In the genomic region with DNA sequence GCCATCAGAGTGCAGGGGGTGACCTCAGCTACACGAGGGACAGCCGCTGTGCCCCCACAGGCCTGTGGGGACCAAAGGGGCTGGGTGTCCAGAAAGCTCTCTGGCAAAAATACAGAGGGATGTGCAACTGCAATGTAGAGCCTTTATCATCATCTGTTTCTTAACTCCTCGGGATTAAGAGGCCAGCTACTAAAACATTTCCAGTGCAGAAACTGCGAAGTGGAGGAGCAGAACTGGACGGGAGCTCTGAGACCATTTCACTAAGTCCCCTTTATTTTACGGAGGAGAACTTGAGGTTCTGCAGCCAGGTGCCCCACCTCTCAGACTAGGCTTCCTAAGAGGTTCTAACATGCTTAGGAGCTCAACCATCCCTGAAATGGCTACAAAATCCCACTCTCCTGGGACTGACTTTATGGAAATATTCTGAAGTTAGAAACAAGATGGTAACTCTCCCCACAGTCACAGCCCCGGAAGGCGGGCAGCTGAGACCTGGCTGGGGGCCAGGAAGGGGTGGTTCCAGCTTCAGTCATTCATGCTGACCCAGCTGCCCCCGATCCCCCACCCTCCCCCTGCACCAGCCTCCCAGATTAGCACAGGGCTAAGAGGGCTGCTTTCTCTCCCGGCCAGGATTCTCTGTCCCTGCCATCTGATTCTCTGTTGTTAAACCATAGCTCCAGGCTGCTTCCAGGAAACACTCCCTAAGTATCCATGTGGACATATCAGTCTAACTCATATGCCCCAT, we compare ENCODE assay signal across 11 cellular contexts. TPM values are rescaled to one million over a fixed set of nuclear protein-coding genes. Genes with fewer than 3 reads are reported as not detected.
A peak's percentile ranks its signal among the peaks of the same experiment; 100 is the strongest.
DNase-seq lines count a peak whose midpoint lies in the region; ATAC-seq and TF ChIP-seq lines count a peak whose summit lies in the region.
"Had no signal": no experiment of that assay in that cellular context is flagged by ENCODE, and none has a peak within 500 bp of the region (broad histone marks: within the 10 kb centered on the region; RNA-seq: fewer than 3 reads in every experiment).

No MANE protein-coding gene starts in this region.

- H3K27ac ChIP-seq in esophagus muscularis mucosa (replicated peaks in 1 of 4) (peak overlapping the region in 3 of 4 donors; percentile 10 to 75 (median 72)), neural progenitor cell (peak overlapping the region; percentile 56)
- H3K27ac ChIP-seq in CD8-positive, alpha-beta T cell (ENCODE audit: low read depth, low read length) = no peak overlapping the region
- H3K27ac ChIP-seq: SJSA1 had no signal

- DNase-seq in COR-L47 (lab: John Stamatoyannopoulos, UW) = peak; percentile 19
- DNase-seq in NCI-H69 (lab: John Stamatoyannopoulos, UW) = peak; percentile 72
- no peak for DNase-seq in esophagus muscularis mucosa (ENCODE audit: extremely low spot score)
- peak; percentile 45 for DNase-seq in neural progenitor cell (ENCODE audit: low spot score)
- DNase-seq in OCI-M1 (lab: John Stamatoyannopoulos, UW) = no peak
- DNase-seq in NCI-H2171 treated with DMSO at 0.1 percent for 48 hours (lab: John Stamatoyannopoulos, UW) = no peak
- no peak for DNase-seq in CD8-positive, alpha-beta T cell
- DNase-seq: activated CD8-positive, alpha-beta memory T cell treated with anti-CD3 and anti-CD28 coated beads, Interleukin-2, amount 50 U/mL, for 4 hours had no signal

- no peaks in the 10 kb centered on the region for H3K79me2 ChIP-seq in neural progenitor cell (ENCODE audit: low read depth)

- WGBS in esophagus muscularis mucosa = 86% methylated on average over 7 of the region's 10 CpGs

- POLR2A ChIA-PET in CD8-positive, alpha-beta T cell (lab: Charles Lee) = no interaction called here

- H3K4me1 Mint-ChIP-seq in neural progenitor cell = peaks cover 51% of the 10 kb centered on the region
- no peaks in the 10 kb centered on the region for H3K4me1 Mint-ChIP-seq in CD8-positive, alpha-beta T cell (ENCODE audit: low read depth)

- peaks cover 51 to 58% (median 56%) of the 10 kb centered on the region in 4 donors for H3K4me1 ChIP-seq in esophagus muscularis mucosa
- H3K4me1 ChIP-seq in neural progenitor cell = peaks cover 15% of the 10 kb centered on the region
- H3K4me1 ChIP-seq in CD8-positive, alpha-beta T cell (ENCODE audit: insufficient read depth, low read length) = no peaks in the 10 kb centered on the region

- intact Hi-C loops in esophagus muscularis mucosa (cut with DNase I) = no loop called here
- intact Hi-C loops in CD8-positive, alpha-beta T cell (cut with DNase I, micrococcal nuclease) = no loop called here

- H3K36me3 ChIP-seq in esophagus muscularis mucosa (peaks cover 27 to 59% (median 39%) of the 10 kb centered on the region in 4 donors), neural progenitor cell (no peaks in the 10 kb centered on the region)
- no peaks in the 10 kb centered on the region for H3K36me3 ChIP-seq in CD8-positive, alpha-beta T cell (ENCODE audit: insufficient read depth, low read length)

- TF ChIP-seq EP300 in esophagus muscularis mucosa (IDR thresholded peaks at IDR 0.05) = no peak

- H3K4me2 ChIP-seq in neural progenitor cell = peak overlapping the region; percentile 21

- TF ChIP-seq CTCF in esophagus muscularis mucosa (IDR thresholded peaks at IDR 0.05) (no peak), neural progenitor cell (IDR thresholded peaks at IDR 0.05) (no peak)
- TF ChIP-seq CTCF in CD8-positive, alpha-beta T cell (IDR thresholded peaks at IDR 0.05) = no peak

- H4K20me1 ChIP-seq in neural progenitor cell (ENCODE audit: low read depth) = no peaks in the 10 kb centered on the region

- no peak overlapping the region for H3K9ac ChIP-seq in neural progenitor cell

- TF ChIP-seq POLR2A in esophagus muscularis mucosa (IDR thresholded peaks at IDR 0.05; ENCODE audit: low read depth) = no peak

- no peak overlapping the region for H2AFZ ChIP-seq in neural progenitor cell (replicated peaks)

- peaks cover 12% of the 10 kb centered on the region for H3K36me3 Mint-ChIP-seq in neural progenitor cell
- H3K36me3 Mint-ChIP-seq in CD8-positive, alpha-beta T cell = no peaks in the 10 kb centered on the region
- H3K36me3 Mint-ChIP-seq: CD14-positive monocyte had no signal

- CTCF ChIA-PET in CD8-positive, alpha-beta T cell (lab: Charles Lee) = interaction anchor here (1.3 to 2.6 kb wide), 3 partner anchors 9 to 124 kb away, joined by 3 to 16 read pairs (median 4); no protein-coding TSS in a partner anchor

- no peaks in the 10 kb centered on the region for H3F3A ChIP-seq in neural progenitor cell (ENCODE audit: low read depth)

- ATAC-seq in GM18511 (IDR thresholded peaks at IDR 0.05; ENCODE audit: unreplicated experiment) = no peak
- no peak for ATAC-seq in CD8-positive, alpha-beta T cell

- no peaks in the 10 kb centered on the region for H3K27me3 ChIP-seq in esophagus muscularis mucosa
- H3K27me3 ChIP-seq in neural progenitor cell = no peaks in the 10 kb centered on the region
- peaks cover 4% of the 10 kb centered on the region for H3K27me3 ChIP-seq in CD8-positive, alpha-beta T cell (ENCODE audit: insufficient read depth, low read length)
- H3K27me3 ChIP-seq: SJSA1 had no signal

- H3K27me3 Mint-ChIP-seq in neural progenitor cell (ENCODE audit: insufficient read depth, low read depth) = peaks cover 3% of the 10 kb centered on the region
- H3K27me3 Mint-ChIP-seq in CD8-positive, alpha-beta T cell (ENCODE audit: low read depth) = peaks cover 16% of the 10 kb centered on the region

- peak overlapping the region; percentile 23 for H3K27ac Mint-ChIP-seq in neural progenitor cell
- no peak overlapping the region for H3K27ac Mint-ChIP-seq in CD8-positive, alpha-beta T cell
- H3K27ac Mint-ChIP-seq: CD14-positive monocyte had no signal

- H3K9me3 ChIP-seq in esophagus muscularis mucosa (no peaks in the 10 kb centered on the region), neural progenitor cell (ENCODE audit: low read depth) (no peaks in the 10 kb centered on the region)
- H3K9me3 ChIP-seq in CD8-positive, alpha-beta T cell (ENCODE audit: low read length) = no peaks in the 10 kb centered on the region
- H3K9me3 ChIP-seq: SJSA1 had no signal

- H3K4me3 ChIP-seq in esophagus muscularis mucosa (no peak overlapping the region), neural progenitor cell (no peak overlapping the region)
- no peak overlapping the region for H3K4me3 ChIP-seq in CD8-positive, alpha-beta T cell (ENCODE audit: low read depth, low read length)
- H3K4me3 ChIP-seq: SJSA1 had no signal

- H3K9me3 Mint-ChIP-seq in neural progenitor cell = no peaks in the 10 kb centered on the region
- H3K9me3 Mint-ChIP-seq in CD8-positive, alpha-beta T cell = no peaks in the 10 kb centered on the region

- no peak overlapping the region for H3K4me3 Mint-ChIP-seq in neural progenitor cell
- H3K4me3 Mint-ChIP-seq in CD8-positive, alpha-beta T cell = no peak overlapping the region
- H3K4me3 Mint-ChIP-seq: CD14-positive monocyte had no signal

RNA-seq across cellular contexts. Expression of gene UMPS, which starts 40.3 kb away (rescaled TPM):
- total RNA-seq in esophagus muscularis mucosa (10 to 100 TPM in 3 of 4 donors, 1 to 10 TPM in 1; 9.1 to 34.3 (median 21.1) TPM), neural progenitor cell (ENCODE audit: low replicate concordance) (42.2 and 47.6 TPM in 2 replicates)
- total RNA-seq in CD8-positive, alpha-beta T cell = 10 to 100 TPM; 16.7 to 19.8 TPM

Comparison
In these comparisons a context has a peak if more than half of its experiments do, and no peak if none do; other contexts are left out.
1. DNase-seq: peak in COR-L47 (single experiment), NCI-H69 (single experiment) and neural progenitor cell (single experiment); none in esophagus muscularis mucosa (single experiment), OCI-M1 (single experiment), NCI-H2171 treated with DMSO at 0.1 percent for 48 hours (single experiment) and CD8-positive, alpha-beta T cell (0 of 7).